In the genomic region with DNA sequence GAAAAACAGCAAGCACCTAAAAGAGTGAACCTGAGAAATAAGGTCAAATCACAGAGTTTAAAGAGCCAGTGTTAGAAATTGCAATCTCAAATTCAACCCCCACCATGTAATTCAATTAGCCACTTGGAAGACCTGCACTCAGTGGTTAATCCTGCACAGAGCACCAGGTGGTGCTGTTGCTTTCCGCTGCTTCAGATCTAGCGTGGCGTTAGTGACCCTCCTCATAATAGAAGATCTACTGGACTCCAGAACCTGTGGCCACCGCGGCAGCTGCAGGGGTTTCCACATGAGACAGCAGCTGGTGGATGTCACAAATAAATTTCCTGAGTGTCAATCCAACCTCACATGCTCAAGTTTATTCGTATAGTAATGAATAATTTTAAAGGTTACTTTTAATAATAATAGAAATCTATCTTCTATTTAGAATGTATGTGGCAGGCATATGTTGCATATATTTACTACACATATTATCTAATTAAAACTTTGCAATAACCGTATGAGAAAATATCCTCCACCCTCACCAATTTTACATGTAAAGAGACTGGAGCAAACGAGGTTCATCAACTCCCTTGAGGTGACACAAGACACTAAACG, we compare ENCODE assay signal across 8 cellular contexts.
DNase-seq lines count a peak whose midpoint lies in the region; ATAC-seq and TF ChIP-seq lines count a peak whose summit lies in the region.

No MANE protein-coding gene starts in this region.

- peak; percentile 92 for TF ChIP-seq CTCF in CD14-positive monocyte (IDR thresholded peaks at IDR 0.05)
- TF ChIP-seq CTCF in WTC11 (IDR thresholded peaks at IDR 0.05), result peak; percentile 69
- peak; percentile 89 for TF ChIP-seq CTCF in neutrophil (IDR thresholded peaks at IDR 0.05)

- H3K27me3 Mint-ChIP-seq in CD14-positive monocyte (ENCODE audit: low read depth in 3 of 3), result peaks cover 0 to 1% (median 0%) of the 10 kb centered on the region in 3 donors
- no peaks in the 10 kb centered on the region for H3K27me3 Mint-ChIP-seq in WTC11 (ENCODE audit: low read depth)

- peak; percentile 48 for DNase-seq in CD14-positive monocyte (ENCODE audit: low spot score)
- DNase-seq in NCI-H1105 (lab: John Stamatoyannopoulos, UW), result peak; percentile 65
- DNase-seq in WTC11 (ENCODE audit: low spot score), result peak; percentile 75
- peak; percentile 58 for DNase-seq in fibroblast of the conjunctiva (ENCODE audit: low read depth)
- no peak for DNase-seq in NCI-H187 treated with DMSO at 0.1 percent for 48 hours (lab: John Stamatoyannopoulos, UW)

- H3K4me1 Mint-ChIP-seq in CD14-positive monocyte, result peaks cover 10% of the 10 kb centered on the region
- no peaks in the 10 kb centered on the region for H3K4me1 Mint-ChIP-seq in WTC11

- intact Hi-C loops in CD14-positive monocyte (cut with micrococcal nuclease), result loop anchor here in 1 of 2 donors (10.0 kb wide), 2 partner anchors 82 to 402 kb away; partner anchors contain the start of gene SYNE1

- CTCF ChIA-PET in WTC11 (lab: Charles Lee), result interaction anchor here (0.8 to 3.7 kb wide), 4 partner anchors 90 to 149 kb away, joined by 3 to 30 read pairs (median 4); no protein-coding TSS in a partner anchor

- H3K36me3 Mint-ChIP-seq in CD14-positive monocyte (peaks cover 6% of the 10 kb centered on the region in 2 donors), WTC11 (peaks cover 10% of the 10 kb centered on the region)

- peaks cover 65 to 66% of the 10 kb centered on the region in 2 experiments for H3K4me1 ChIP-seq in neutrophil (ENCODE audit: control insufficient read depth in 1 of 2, insufficient read depth in 1 of 2, low read depth in 1 of 2, low read length in 1 of 2)

- ATAC-seq in GM18511 (IDR thresholded peaks at IDR 0.05; ENCODE audit: unreplicated experiment), result peak; percentile 98
- peak; percentile 96 for ATAC-seq in HG02870 (IDR thresholded peaks at IDR 0.05; ENCODE audit: unreplicated experiment)
- peak; percentile 100 for ATAC-seq in WTC11

- no peaks in the 10 kb centered on the region for H3K36me3 ChIP-seq in neutrophil

- H3K4me3 Mint-ChIP-seq in CD14-positive monocyte (no peak overlapping the region), WTC11 (no peak overlapping the region)

- H3K9me3 ChIP-seq in neutrophil, result no peaks in the 10 kb centered on the region

- peaks cover 8 to 14% (median 10%) of the 10 kb centered on the region in 7 donors for H3K9me3 Mint-ChIP-seq in CD14-positive monocyte
- H3K9me3 Mint-ChIP-seq in WTC11, result peaks cover 19% of the 10 kb centered on the region

- H3K27ac Mint-ChIP-seq in CD14-positive monocyte (no peak overlapping the region), WTC11 (no peak overlapping the region)

- POLR2A ChIA-PET in WTC11 (lab: Charles Lee), result no interaction called here

- H3K4me3 ChIP-seq in neutrophil (ENCODE audit: low read depth in 1 of 2, low read length in 1 of 2), result no peak overlapping the region

- peak overlapping the region; percentile 2 for H3K27ac ChIP-seq in neutrophil

- H3K27me3 ChIP-seq in neutrophil, result no peaks in the 10 kb centered on the region

TF ChIP-seq in WTC11, 78 proteins besides CTCF, POLR2A, EP300 and RAD21:
- TF ChIP-seq, protein P1, sequence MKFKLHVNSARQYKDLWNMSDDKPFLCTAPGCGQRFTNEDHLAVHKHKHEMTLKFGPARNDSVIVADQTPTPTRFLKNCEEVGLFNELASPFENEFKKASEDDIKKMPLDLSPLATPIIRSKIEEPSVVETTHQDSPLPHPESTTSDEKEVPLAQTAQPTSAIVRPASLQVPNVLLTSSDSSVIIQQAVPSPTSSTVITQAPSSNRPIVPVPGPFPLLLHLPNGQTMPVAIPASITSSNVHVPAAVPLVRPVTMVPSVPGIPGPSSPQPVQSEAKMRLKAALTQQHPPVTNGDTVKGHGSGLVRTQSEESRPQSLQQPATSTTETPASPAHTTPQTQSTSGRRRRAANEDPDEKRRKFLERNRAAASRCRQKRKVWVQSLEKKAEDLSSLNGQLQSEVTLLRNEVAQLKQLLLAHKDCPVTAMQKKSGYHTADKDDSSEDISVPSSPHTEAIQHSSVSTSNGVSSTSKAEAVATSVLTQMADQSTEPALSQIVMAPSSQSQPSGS (CRISPR knock-in tag; IDR thresholded peaks at IDR 0.05; ENCODE audit: borderline replicate concordance, low read depth), result no peak
- TF ChIP-seq ZNF416 (CRISPR knock-in tag; IDR thresholded peaks at IDR 0.05) (no peak), CREB1 (CRISPR knock-in tag; IDR thresholded peaks at IDR 0.05) (no peak), SOX15 (CRISPR knock-in tag; IDR thresholded peaks at IDR 0.05) (no peak)
TF ChIP-seq in WTC11: peak in this region for 0.
